1 cellular context compared by ENCODE assay signal in genomic region chr6:13485923-13486557, GRCh38.
A peak's percentile ranks its signal among the peaks of the same experiment; 100 is the strongest.
TF ChIP-seq lines count a peak whose summit lies in the region.

No MANE protein-coding gene starts in this region.

TF ChIP-seq in GM12878, 131 proteins besides CTCF, POLR2A, EP300 and RAD21 (continued from another document):
- TF ChIP-seq ZNF687 (IDR thresholded peaks at IDR 0.05) (peak; percentile 57; the same call in 1 of the 2 replicates), SIN3A (IDR thresholded peaks at IDR 0.05; ENCODE audit: low read depth, low read length) (0 out of 2 replicates have a peak, but pooled peaks have one; percentile 31), CHD2 (IDR thresholded peaks at IDR 0.05; ENCODE audit: borderline replicate concordance, low read depth, low read length) (0 out of 2 replicates have a peak, but pooled peaks have one; percentile 36), CREM (IDR thresholded peaks at IDR 0.05; ENCODE audit: low read depth) (0 out of 2 replicates have a peak, but pooled peaks have one; percentile 36), MXI1 (IDR thresholded peaks at IDR 0.05; ENCODE audit: low read depth, low read length) (peak; percentile 95), CUX1 (IDR thresholded peaks at IDR 0.05; ENCODE audit: insufficient replicate concordance, low read depth, low read length) (no peak), TCF12 (IDR thresholded peaks at IDR 0.05; ENCODE audit: low read depth, low read length) (no peak), SPI1 (IDR thresholded peaks at IDR 0.05; ENCODE audit: borderline replicate concordance, insufficient read depth, low read depth, low read length) (no peak), CREB1 (IDR thresholded peaks at IDR 0.05; ENCODE audit: low read depth) (peak; percentile 66), IKZF2 (IDR thresholded peaks at IDR 0.05) (peak in 1 of 2 experiments; percentile 48; a peak in 2 of 4 replicates), MTA3 (IDR thresholded peaks at IDR 0.05; ENCODE audit: borderline replicate concordance, low read length) (no peak), YY1 (IDR thresholded peaks at IDR 0.05; ENCODE audit: low read depth, low read length) (0 out of 2 replicates have a peak, but pooled peaks have one; percentile 44), BHLHE40 (IDR thresholded peaks at IDR 0.05; ENCODE audit: borderline replicate concordance in 1 of 2, low read depth in 2 of 2, low read length in 1 of 2) (peak in 1 of 2 experiments; percentile 68; a peak in 1 of 4 replicates), ATF7 (IDR thresholded peaks at IDR 0.05; ENCODE audit: low read depth) (0 out of 2 replicates have a peak, but pooled peaks have one; percentile 18), JUNB (IDR thresholded peaks at IDR 0.05) (no peak), TAF1 (IDR thresholded peaks at IDR 0.05; ENCODE audit: borderline replicate concordance, low read depth, low read length) (peak; percentile 42; the same call in 1 of the 2 replicates), POU2F2 (IDR thresholded peaks at IDR 0.05; ENCODE audit: borderline replicate concordance, low read depth, low read length) (peak; percentile 44; the same call in 1 of the 3 replicates), POLR2AphosphoS5 (IDR thresholded peaks at IDR 0.05; ENCODE audit: low read length) (peak; percentile 81), MLLT1 (IDR thresholded peaks at IDR 0.05) (peak; percentile 76; the same call in 1 of the 2 replicates), SMAD1 (IDR thresholded peaks at IDR 0.05; ENCODE audit: low read depth, partially characterized antibody) (peak; percentile 62), PBX3 (IDR thresholded peaks at IDR 0.05; ENCODE audit: insufficient replicate concordance, low read depth, low read length) (no peak)
